Comparison of ENCODE assay signal across 16 cellular contexts in the genomic region with DNA sequence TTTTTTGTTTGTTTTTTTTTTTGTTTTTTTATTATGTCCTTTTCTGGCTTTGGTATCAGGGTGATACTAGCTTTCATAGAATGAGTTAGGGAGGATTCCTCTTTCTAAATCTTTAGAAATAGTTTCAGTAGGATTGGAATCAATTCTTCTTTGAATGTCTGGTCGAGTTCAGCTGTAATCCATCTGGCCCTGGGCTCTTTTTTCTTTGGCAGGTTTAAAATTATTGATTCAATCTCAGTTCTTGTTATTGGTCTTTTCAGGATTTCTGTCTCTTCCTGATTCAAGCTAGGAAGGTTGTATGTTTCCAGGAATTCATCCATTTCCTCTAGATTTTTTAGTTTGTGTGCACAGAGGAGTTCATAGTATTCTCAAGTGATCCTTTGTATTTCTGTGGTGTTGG. TPM values are rescaled to one million over a fixed set of nuclear protein-coding genes. Genes with fewer than 3 reads are reported as not detected.
DNase-seq lines count a peak whose midpoint lies in the region; ATAC-seq and TF ChIP-seq lines count a peak whose summit lies in the region.
"Had no signal": no experiment of that assay in that cellular context is flagged by ENCODE, and none has a peak within 500 bp of the region (broad histone marks: within the 10 kb centered on the region; RNA-seq: fewer than 3 reads in every experiment).

No MANE protein-coding gene starts in this region.

- peaks cover 0 to 2% of the 10 kb centered on the region in 2 donors for H3K9me3 Mint-ChIP-seq in natural killer cell
- peaks cover 7% of the 10 kb centered on the region for H3K9me3 Mint-ChIP-seq in natural killer cell treated with Interleukin-12 subunit alpha and Interleukin-12 subunit beta and Interleukin-15 and Interleukin-18, amount 100 ng/mL, for 72 hours
- H3K9me3 Mint-ChIP-seq in dendritic cell treated with granulocyte-macrophage colony-stimulating factor and Interleukin-4, amounts not matched to agents 40 ng/mL and 50 ng/mL, for 4 days: peaks cover 6% of the 10 kb centered on the region
- peaks cover 0 to 4% (median 0%) of the 10 kb centered on the region in 6 donors for H3K9me3 Mint-ChIP-seq in immature natural killer cell

- TF ChIP-seq CTCF in natural killer cell (IDR thresholded peaks at IDR 0.05): no peak

- no peak for DNase-seq in natural killer cell
- DNase-seq in natural killer cell treated with Interleukin-12 subunit alpha and Interleukin-12 subunit beta and Interleukin-15 and Interleukin-18, amount 100 ng/mL, for 72 hours (ENCODE audit: low spot score): no peak
- DNase-seq in immature natural killer cell: no peak
- DNase-seq in GM19240 (ENCODE audit: insufficient read length, low spot score): no peak
- no peak for DNase-seq in kidney tubule cell (ENCODE audit: low spot score)
- DNase-seq: C1 segment of cervical spinal cord; Calu3; CD4-positive, alpha-beta memory T cell; COR-L47; DMS53; DND-41; H9 had no signal

- ATAC-seq in natural killer cell: no peak
- ATAC-seq in natural killer cell treated with Interleukin-12 subunit alpha and Interleukin-12 subunit beta and Interleukin-15 and Interleukin-18, amount 100 ng/mL, for 72 hours: no peak
- no peak for ATAC-seq in HG03095 (IDR thresholded peaks at IDR 0.05; ENCODE audit: unreplicated experiment)
- ATAC-seq: GM23338, HCT116 had no signal

- no peaks in the 10 kb centered on the region for H3K36me3 Mint-ChIP-seq in natural killer cell
- H3K36me3 Mint-ChIP-seq in natural killer cell treated with Interleukin-12 subunit alpha and Interleukin-12 subunit beta and Interleukin-15 and Interleukin-18, amount 100 ng/mL, for 72 hours: peaks cover 21% of the 10 kb centered on the region
- peaks cover 8% of the 10 kb centered on the region for H3K36me3 Mint-ChIP-seq in dendritic cell treated with granulocyte-macrophage colony-stimulating factor and Interleukin-4, amounts not matched to agents 40 ng/mL and 50 ng/mL, for 4 days (ENCODE audit: low read depth)
- peaks cover 9 to 11% (median 11%) of the 10 kb centered on the region in 3 donors for H3K36me3 Mint-ChIP-seq in immature natural killer cell

- H3K27me3 Mint-ChIP-seq in natural killer cell (ENCODE audit: low read depth in 2 of 2) (no peaks in the 10 kb centered on the region), immature natural killer cell (ENCODE audit: low read depth in 3 of 3) (peaks cover 0 to 2% (median 0%) of the 10 kb centered on the region in 3 donors)
- H3K27me3 Mint-ChIP-seq in natural killer cell treated with Interleukin-12 subunit alpha and Interleukin-12 subunit beta and Interleukin-15 and Interleukin-18, amount 100 ng/mL, for 72 hours: no peaks in the 10 kb centered on the region
- no peaks in the 10 kb centered on the region for H3K27me3 Mint-ChIP-seq in dendritic cell treated with granulocyte-macrophage colony-stimulating factor and Interleukin-4, amounts not matched to agents 40 ng/mL and 50 ng/mL, for 4 days
- H3K27me3 Mint-ChIP-seq: CD4-positive, alpha-beta memory T cell had no signal

- intact Hi-C loops in natural killer cell (cut with micrococcal nuclease): loop anchor here (5.0 kb wide), 1 partner anchor 34 kb away; no protein-coding TSS in a partner anchor
- intact Hi-C loops in dendritic cell treated with granulocyte-macrophage colony-stimulating factor and Interleukin-4, amounts not matched to agents 40 ng/mL and 50 ng/mL, for 4 days (cut with micrococcal nuclease): no loop called here

- H3K27ac Mint-ChIP-seq in natural killer cell (peak overlapping the region; percentile 73 to 79), immature natural killer cell (peak overlapping the region; percentile 36 to 85 (median 64))
- H3K27ac Mint-ChIP-seq in natural killer cell treated with Interleukin-12 subunit alpha and Interleukin-12 subunit beta and Interleukin-15 and Interleukin-18, amount 100 ng/mL, for 72 hours: peak overlapping the region in 1 of 2 donors; percentile 82
- H3K27ac Mint-ChIP-seq in dendritic cell treated with granulocyte-macrophage colony-stimulating factor and Interleukin-4, amounts not matched to agents 40 ng/mL and 50 ng/mL, for 4 days: peak overlapping the region; percentile 18
- H3K27ac Mint-ChIP-seq: GM23338, H9 had no signal

- H3K4me1 Mint-ChIP-seq in natural killer cell (peaks cover 77 to 82% of the 10 kb centered on the region in 2 donors), immature natural killer cell (peaks cover 80 to 91% of the 10 kb centered on the region in 2 donors)
- peaks cover 62 to 66% of the 10 kb centered on the region in 2 donors for H3K4me1 Mint-ChIP-seq in natural killer cell treated with Interleukin-12 subunit alpha and Interleukin-12 subunit beta and Interleukin-15 and Interleukin-18, amount 100 ng/mL, for 72 hours (ENCODE audit: low read depth in 2 of 2)
- peaks cover 12% of the 10 kb centered on the region for H3K4me1 Mint-ChIP-seq in dendritic cell treated with granulocyte-macrophage colony-stimulating factor and Interleukin-4, amounts not matched to agents 40 ng/mL and 50 ng/mL, for 4 days (ENCODE audit: low read depth)

- no peak overlapping the region for H3K4me3 Mint-ChIP-seq in natural killer cell
- H3K4me3 Mint-ChIP-seq in natural killer cell treated with Interleukin-12 subunit alpha and Interleukin-12 subunit beta and Interleukin-15 and Interleukin-18, amount 100 ng/mL, for 72 hours: no peak overlapping the region
- no peak overlapping the region for H3K4me3 Mint-ChIP-seq in dendritic cell treated with granulocyte-macrophage colony-stimulating factor and Interleukin-4, amounts not matched to agents 40 ng/mL and 50 ng/mL, for 4 days
- peak overlapping the region in 2 of 5 donors; percentile 18 to 31 for H3K4me3 Mint-ChIP-seq in immature natural killer cell
- H3K4me3 Mint-ChIP-seq: GM23338, H9 had no signal

RNA-seq across cellular contexts. Expression of a gene that starts 34.9 kb away (rescaled TPM):
- 100 to 1,000 TPM; 172 to 218 (median 207) TPM for total RNA-seq in natural killer cell
- 100 to 1,000 TPM; 104 to 111 TPM for total RNA-seq in natural killer cell treated with Interleukin-12 subunit alpha and Interleukin-12 subunit beta and Interleukin-15 and Interleukin-18, amount 100 ng/mL, for 72 hours
- polyA plus RNA-seq in immature natural killer cell: 10 to 100 TPM; 38.8 to 92.5 (median 43.6) TPM
